In the genomic region with DNA sequence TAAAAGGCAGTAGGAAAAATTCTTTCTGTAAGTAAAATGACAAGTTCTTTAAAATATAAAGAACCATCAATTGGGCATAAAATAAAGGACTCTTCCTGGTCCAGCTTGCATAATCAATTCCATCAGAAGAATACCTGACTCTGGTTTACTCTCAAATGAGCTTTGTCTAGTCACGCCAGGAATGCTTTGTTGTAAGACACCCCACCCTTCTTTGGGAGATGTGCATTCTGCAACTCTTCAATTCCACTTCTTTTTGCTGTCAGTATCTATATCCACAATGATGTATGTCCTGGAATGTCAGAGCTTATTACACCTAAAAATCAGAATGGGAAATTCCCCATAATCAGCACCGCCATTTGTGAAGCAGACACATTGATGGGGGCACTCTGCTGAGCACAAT, we compare ENCODE assay signal across 36 cellular contexts.
DNase-seq lines count a peak whose midpoint lies in the region; ATAC-seq and TF ChIP-seq lines count a peak whose summit lies in the region.
"Had no signal": no experiment of that assay in that cellular context is flagged by ENCODE, and none has a peak within 500 bp of the region (broad histone marks: within the 10 kb centered on the region; RNA-seq: fewer than 3 reads in every experiment).

No MANE protein-coding gene starts in this region.

- POLR2A ChIA-PET in HCT116 (lab: Charles Lee): no interaction called here
- POLR2A ChIA-PET in MCF 10A (lab: Yijun Ruan, JAX): interaction anchor here (0.6 to 30.6 kb wide), 30 partner anchors 7 to 548 kb away, joined by 3 to 881 read pairs (median 18); a partner anchor contains a TSS

- TF ChIP-seq RAD21 in HCT116 (IDR thresholded peaks at IDR 0.05; ENCODE audit: low read depth): no peak

- H3K9ac ChIP-seq in HCT116 (ENCODE audit: low read length): no peak overlapping the region
- H3K9ac ChIP-seq in Karpas-422 (ENCODE audit: low read length): no peak overlapping the region
- H3K9ac ChIP-seq: KMS-11, parathyroid adenoma had no signal

- RAD21 ChIA-PET in HCT116 (lab: Charles Lee; ENCODE audit: low non-redundant PET in 1 of 2, low total read pairs in 2 of 2, uncharacterized antibody in 2 of 2, unreplicated experiment in 2 of 2): no interaction called here

- peak overlapping the region; percentile 65 for H3K4me3 Mint-ChIP-seq in MCF 10A (ENCODE audit: unreplicated experiment)
- no peak overlapping the region for H3K4me3 Mint-ChIP-seq in stimulated activated effector memory CD8-positive, alpha-beta T cell treated with anti-CD3 and anti-CD28 coated beads, Interleukin-12 subunit alpha, Interleukin-12 subunit beta, amount 100 ng/mL, for 72 hours
- H3K4me3 Mint-ChIP-seq: activated naive CD8-positive, alpha-beta T cell treated with anti-CD3 and anti-CD28 coated beads for 36 hours; dendritic cell treated with granulocyte-macrophage colony-stimulating factor and Interleukin-4, amounts not matched to agents 40 ng/mL and 50 ng/mL, for 4 days; memory B cell; neural crest cell; stimulated activated naive CD8-positive, alpha-beta T cell treated with anti-CD3 and anti-CD28 coated beads, Interleukin-15, amount 100 ng/mL, for 72 hours had no signal

- H3K27me3 Mint-ChIP-seq in MCF 10A (ENCODE audit: insufficient read depth, unreplicated experiment): no peaks in the 10 kb centered on the region

- H3K4me3 ChIP-seq in HCT116 (replicated peaks in 1 of 2; ENCODE audit: low read depth in 1 of 2, low read length in 2 of 2) (no peak overlapping the region), skin epidermis (no peak overlapping the region), Karpas-422 (ENCODE audit: low read length) (no peak overlapping the region)
- H3K4me3 ChIP-seq: gastroesophageal sphincter, GM12878, SJCRH30 had no signal

- BruUV-seq in HCT116 (replicated peaks; lab: Mats Ljungman, UMichigan) (no TSS peak), MCF 10A (replicated peaks; lab: Mats Ljungman, UMichigan) (no TSS peak)

- no peak for ATAC-seq in HCT116
- no peak for ATAC-seq in foreskin keratinocyte
- no peak for ATAC-seq in stimulated activated effector memory CD8-positive, alpha-beta T cell treated with anti-CD3 and anti-CD28 coated beads, Interleukin-12 subunit alpha, Interleukin-12 subunit beta, amount 100 ng/mL, for 72 hours
- ATAC-seq: gastroesophageal sphincter; GM12878; stimulated activated naive CD8-positive, alpha-beta T cell treated with anti-CD3 and anti-CD28 coated beads, Interleukin-15, amount 100 ng/mL, for 72 hours had no signal

- H3K9me3 ChIP-seq in HCT116 (ENCODE audit: control insufficient read depth in 1 of 2, insufficient read depth in 1 of 2, low read depth in 1 of 2, low read length in 2 of 2): no peaks in the 10 kb centered on the region
- H3K9me3 ChIP-seq in Karpas-422 (ENCODE audit: low read length): no peaks in the 10 kb centered on the region
- H3K9me3 ChIP-seq: BE2C, gastroesophageal sphincter, SJCRH30 had no signal

- H3K4me1 ChIP-seq in HCT116 (ENCODE audit: control insufficient read depth in 1 of 2, insufficient read depth in 2 of 2, low read length in 2 of 2): peaks cover 58 to 62% of the 10 kb centered on the region in 2 experiments
- H3K4me1 ChIP-seq in foreskin keratinocyte: peaks cover 71% of the 10 kb centered on the region
- peaks cover 12% of the 10 kb centered on the region for H3K4me1 ChIP-seq in Karpas-422 (ENCODE audit: low read length)
- H3K4me1 ChIP-seq: BE2C, parathyroid adenoma, SJCRH30 had no signal

- H3K27ac ChIP-seq in HCT116 (ENCODE audit: low read depth, low read length) (peak overlapping the region; percentile 88), foreskin keratinocyte (peak overlapping the region; percentile 89), skin epidermis (peak overlapping the region in 16 of 21 experiments; percentile 14 to 86 (median 72)), Karpas-422 (ENCODE audit: low read length) (no peak overlapping the region)
- H3K27ac ChIP-seq: KMS-11, parathyroid adenoma, SJCRH30, VCaP had no signal

- no peaks in the 10 kb centered on the region for H3K36me3 ChIP-seq in HCT116 (ENCODE audit: control insufficient read depth in 1 of 2, insufficient read depth in 2 of 2, low read length in 2 of 2)
- H3K36me3 ChIP-seq in Karpas-422 (ENCODE audit: insufficient read depth, low read length): no peaks in the 10 kb centered on the region
- H3K36me3 ChIP-seq: BE2C, gastroesophageal sphincter, SJCRH30 had no signal

- H3K27ac Mint-ChIP-seq in MCF 10A (ENCODE audit: low read depth, unreplicated experiment): peak overlapping the region; percentile 88
- no peak overlapping the region for H3K27ac Mint-ChIP-seq in stimulated activated effector memory CD8-positive, alpha-beta T cell treated with anti-CD3 and anti-CD28 coated beads, Interleukin-12 subunit alpha, Interleukin-12 subunit beta, amount 100 ng/mL, for 72 hours
- H3K27ac Mint-ChIP-seq: activated naive CD8-positive, alpha-beta T cell treated with anti-CD3 and anti-CD28 coated beads for 36 hours; dendritic cell treated with granulocyte-macrophage colony-stimulating factor and Interleukin-4, amounts not matched to agents 40 ng/mL and 50 ng/mL, for 4 days; memory B cell; stimulated activated naive CD8-positive, alpha-beta T cell treated with anti-CD3 and anti-CD28 coated beads, Interleukin-15, amount 100 ng/mL, for 72 hours had no signal

- peak overlapping the region; percentile 68 for H3K4me2 ChIP-seq in HCT116 (ENCODE audit: low read length)
- no peak overlapping the region for H3K4me2 ChIP-seq in Karpas-422 (ENCODE audit: low read depth, low read length, poor library complexity, severe bottlenecking)
- H3K4me2 ChIP-seq: KMS-11 had no signal

- no peak for TF ChIP-seq CTCF in HCT116 (IDR thresholded peaks at IDR 0.05 in 2 of 3, conservative IDR thresholded peaks at IDR 0.05 in 1 of 3; ENCODE audit: borderline replicate concordance in 1 of 3, insufficient read depth in 1 of 3, low read depth in 2 of 3, low read length in 2 of 3)
- no peak for TF ChIP-seq CTCF in MCF 10A (IDR thresholded peaks at IDR 0.05; ENCODE audit: unreplicated experiment)
- TF ChIP-seq CTCF in foreskin keratinocyte (conservative IDR thresholded peaks at IDR 0.05): no peak

- H3K9me2 ChIP-seq in HCT116 (ENCODE audit: insufficient read depth) (no peaks in the 10 kb centered on the region), Karpas-422 (replicated peaks; ENCODE audit: insufficient read depth, low read length) (no peaks in the 10 kb centered on the region)

- H3K4me1 Mint-ChIP-seq in MCF 10A (ENCODE audit: insufficient read depth, unreplicated experiment): peaks cover 77% of the 10 kb centered on the region
- H3K4me1 Mint-ChIP-seq in stimulated activated effector memory CD8-positive, alpha-beta T cell treated with anti-CD3 and anti-CD28 coated beads, Interleukin-12 subunit alpha, Interleukin-12 subunit beta, amount 100 ng/mL, for 72 hours: no peaks in the 10 kb centered on the region
- H3K4me1 Mint-ChIP-seq: memory B cell; stimulated activated naive CD8-positive, alpha-beta T cell treated with anti-CD3 and anti-CD28 coated beads, Interleukin-15, amount 100 ng/mL, for 72 hours had no signal

- H4K20me1 ChIP-seq in HCT116 (ENCODE audit: insufficient read depth): peaks cover 6% of the 10 kb centered on the region; the same call in 1 of the 2 replicates
- H4K20me1 ChIP-seq in Karpas-422 (ENCODE audit: insufficient read depth, low read depth, low read length): no peaks in the 10 kb centered on the region

- H3K36me3 Mint-ChIP-seq in MCF 10A (ENCODE audit: insufficient read depth, unreplicated experiment): peaks cover 18% of the 10 kb centered on the region
- H3K36me3 Mint-ChIP-seq in stimulated activated effector memory CD8-positive, alpha-beta T cell treated with anti-CD3 and anti-CD28 coated beads, Interleukin-12 subunit alpha, Interleukin-12 subunit beta, amount 100 ng/mL, for 72 hours: no peaks in the 10 kb centered on the region
- H3K36me3 Mint-ChIP-seq: activated naive CD8-positive, alpha-beta T cell treated with anti-CD3 and anti-CD28 coated beads for 36 hours; memory B cell had no signal

- H3K9me3 Mint-ChIP-seq in MCF 10A (ENCODE audit: unreplicated experiment): no peaks in the 10 kb centered on the region
- H3K9me3 Mint-ChIP-seq in stimulated activated effector memory CD8-positive, alpha-beta T cell treated with anti-CD3 and anti-CD28 coated beads, Interleukin-12 subunit alpha, Interleukin-12 subunit beta, amount 100 ng/mL, for 72 hours: no peaks in the 10 kb centered on the region
- H3K9me3 Mint-ChIP-seq: activated naive CD8-positive, alpha-beta T cell treated with anti-CD3 and anti-CD28 coated beads for 36 hours; dendritic cell treated with granulocyte-macrophage colony-stimulating factor and Interleukin-4, amounts not matched to agents 40 ng/mL and 50 ng/mL, for 4 days; memory B cell; neural crest cell had no signal

- CTCF ChIA-PET in HCT116 (lab: Charles Lee) (interaction anchor here (1.1 to 1.5 kb wide), 2 partner anchors 27 to 143 kb away, joined by 3 to 4 read pairs; no protein-coding TSS in a partner anchor), MCF 10A (lab: Yijun Ruan, JAX) (interaction anchor here (0.6 to 8.8 kb wide), 17 partner anchors 7 to 143 kb away, joined by 3 to 120 read pairs (median 10); a partner anchor contains a TSS)

- intact Hi-C loops in HCT116 (cut with micrococcal nuclease): no loop called here
- intact Hi-C loops in MCF 10A (cut with micrococcal nuclease): loop anchor here (10.0 kb wide), 1 partner anchor 51 kb away; no protein-coding TSS in a partner anchor

- H2AFZ ChIP-seq in HCT116 (ENCODE audit: low read depth, low read length, poor library complexity, severe bottlenecking): no peak overlapping the region
- H2AFZ ChIP-seq in Karpas-422 (ENCODE audit: low read length): no peak overlapping the region
- H2AFZ ChIP-seq: parathyroid adenoma had no signal

- DNase-seq in HCT116 (ENCODE audit: low read depth, low spot score) (no peak), MCF 10A (ENCODE audit: unreplicated experiment) (peak; percentile 54), foreskin keratinocyte (peak; percentile 91 to 95), NCI-H2196 treated with DMSO at 0.1 percent for 48 hours (lab: John Stamatoyannopoulos, UW; ENCODE audit: unreplicated experiment) (no peak), Karpas-422 (no peak), NCI-H1417 (lab: John Stamatoyannopoulos, UW) (no peak)
- no peak for DNase-seq in stimulated activated effector memory CD8-positive, alpha-beta T cell treated with anti-CD3 and anti-CD28 coated beads, Interleukin-12 subunit alpha, Interleukin-12 subunit beta, amount 100 ng/mL, for 72 hours (ENCODE audit: low spot score in 2 of 2)
- DNase-seq: activated CD4-positive, alpha-beta T cell treated with anti-CD3 and anti-CD28 coated beads for 48 hours; activated CD8-positive, alpha-beta memory T cell treated with anti-CD3 and anti-CD28 coated beads for 24 hours; activated effector memory CD4-positive, alpha-beta T cell treated with anti-CD3 and anti-CD28 coated beads, Interleukin-2, amount 50 U/mL, for 16 hours; activated naive CD8-positive, alpha-beta T cell treated with anti-CD3 and anti-CD28 coated beads for 36 hours; activated T-cell treated with anti-CD3 and anti-CD28 coated beads for 4 hours; aorta; BE2C; central memory CD4-positive, alpha-beta T cell; DMS153; hippocampal formation; MV-4-11; NCI-H1436 treated with DMSO at 0.1 percent for 48 hours; NCI-H2081 treated with DMSO at 0.1 percent for 48 hours; NCI-H345; NCI-H748 treated with DMSO at 0.1 percent for 48 hours; SJCRH30; stimulated activated CD8-positive, alpha-beta memory T cell treated with anti-CD3 and anti-CD28 coated beads, Interleukin-4, amount 100 ng/mL, for 48 hours; stimulated activated naive CD8-positive, alpha-beta T cell treated with anti-CD3 and anti-CD28 coated beads, Interleukin-15, amount 100 ng/mL, for 72 hours; SW 1271; T-helper 9 cell had no signal

- TF ChIP-seq POLR2A in HCT116 (IDR thresholded peaks at IDR 0.05; ENCODE audit: borderline replicate concordance, extremely low read depth, insufficient read depth, insufficient read length): no peak

- peaks cover 75% of the 10 kb centered on the region for H3K79me2 ChIP-seq in HCT116 (ENCODE audit: insufficient read depth, low read length)
- no peaks in the 10 kb centered on the region for H3K79me2 ChIP-seq in Karpas-422 (ENCODE audit: low read length)
- H3K79me2 ChIP-seq: parathyroid adenoma had no signal

- H3K27me3 ChIP-seq in HCT116 (ENCODE audit: insufficient read depth, low read length): no peaks in the 10 kb centered on the region
- H3K27me3 ChIP-seq in foreskin keratinocyte: no peaks in the 10 kb centered on the region
- no peaks in the 10 kb centered on the region for H3K27me3 ChIP-seq in Karpas-422 (ENCODE audit: low read length)
- H3K27me3 ChIP-seq: gastroesophageal sphincter, SJCRH30 had no signal

Comparison
In these comparisons a context has a peak if more than half of its experiments do, and no peak if none do; other contexts are left out.
1. DNase-seq: peak in MCF 10A (single experiment) and foreskin keratinocyte (2 of 2); none in HCT116 (single experiment), NCI-H2196 treated with DMSO at 0.1 percent for 48 hours (single experiment), stimulated activated effector memory CD8-positive, alpha-beta T cell treated with anti-CD3 and anti-CD28 coated beads, Interleukin-12 subunit alpha, Interleukin-12 subunit beta, amount 100 ng/mL, for 72 hours (0 of 2), Karpas-422 (single experiment) and NCI-H1417 (0 of 3).